ENCODE assay signal across 8 cellular contexts in genomic region chr10:132319853-132320669, GRCh38. TPM values are rescaled to one million over a fixed set of nuclear protein-coding genes. Genes with fewer than 3 reads are reported as not detected.
DNase-seq lines count a peak whose midpoint lies in the region; ATAC-seq, FAIRE-seq and TF ChIP-seq lines count a peak whose summit lies in the region.

No MANE protein-coding gene starts in this region.

- H3K27me3 ChIP-seq in kidney epithelial cell (ENCODE audit: control insufficient read depth, insufficient read depth, low read length), result no peaks in the 10 kb centered on the region
- H3K27me3 ChIP-seq in stomach, result no peaks in the 10 kb centered on the region

- TF ChIP-seq CTCF in WTC11 (IDR thresholded peaks at IDR 0.05) (no peak), kidney epithelial cell (IDR thresholded peaks at IDR 0.05; ENCODE audit: insufficient read depth, low read length, poor library complexity, severe bottlenecking) (no peak), stomach (IDR thresholded peaks at IDR 0.05) (no peak)

- H3K9me3 Mint-ChIP-seq in WTC11, result peaks cover 6% of the 10 kb centered on the region; the same call in 1 of the 2 replicates

- H3K4me3 Mint-ChIP-seq in WTC11, result no peak overlapping the region

- intact Hi-C loops in stomach (cut with DNase I; ENCODE audit: low total_unique reads), result no loop called here

- no peaks in the 10 kb centered on the region for H3K4me1 ChIP-seq in stomach

- no peak overlapping the region for H3K27ac Mint-ChIP-seq in WTC11

- peaks cover 9% of the 10 kb centered on the region for H3K36me3 Mint-ChIP-seq in WTC11

- no peak for TF ChIP-seq EP300 in stomach (IDR thresholded peaks at IDR 0.05)

- H3K4me3 ChIP-seq in kidney epithelial cell (ENCODE audit: low read depth, low read length) (no peak overlapping the region), stomach (no peak overlapping the region)

- CTCF ChIA-PET in WTC11 (lab: Charles Lee), result no interaction called here

- 59 to 72% (median 61%) methylated on average over 15 of the region's 15 CpGs for WGBS in stomach, 5 donors

- H3K9me3 ChIP-seq in stomach, result no peaks in the 10 kb centered on the region

- no peaks in the 10 kb centered on the region for H3K4me1 Mint-ChIP-seq in WTC11

- FAIRE-seq in GM12891 (lab: Jason Lieb, UNC), result peak; percentile 99

- no peaks in the 10 kb centered on the region for H3K36me3 ChIP-seq in kidney epithelial cell (ENCODE audit: control insufficient read depth, insufficient read depth, low read length)
- peaks cover 0 to 3% (median 1%) of the 10 kb centered on the region in 4 donors for H3K36me3 ChIP-seq in stomach

- H3K27ac ChIP-seq in stomach, result peak overlapping the region in 1 of 5 donors; percentile 17

- TF ChIP-seq POLR2A in GM12891 (IDR thresholded peaks at IDR 0.05; ENCODE audit: low read depth, low read length) (no peak), stomach (IDR thresholded peaks at IDR 0.05) (no peak)

- POLR2A ChIA-PET in WTC11 (lab: Charles Lee), result no interaction called here

- no peaks in the 10 kb centered on the region; the same call in 1 of the 2 replicates for H3K27me3 Mint-ChIP-seq in WTC11 (ENCODE audit: low read depth)

- ATAC-seq in GM21423 (IDR thresholded peaks at IDR 0.05; ENCODE audit: unreplicated experiment) (peak; percentile 98), HG03520 (IDR thresholded peaks at IDR 0.05; ENCODE audit: unreplicated experiment) (peak; percentile 99), WTC11 (no peak)

- DNase-seq in GM12891 (ENCODE audit: insufficient read length, low spot score) (peak; percentile 65), WTC11 (ENCODE audit: low spot score) (no peak), kidney epithelial cell (ENCODE audit: low read depth) (peak; percentile 77), iPS-NIHi11 (ENCODE audit: low spot score) (no peak), occipital lobe (lab: John Stamatoyannopoulos, UW) (no peak), stomach (no peak)

TF ChIP-seq in GM12891, 5 proteins besides CTCF, POLR2A, EP300 and RAD21:
- TF ChIP-seq POLR2AphosphoS5 (IDR thresholded peaks at IDR 0.05; ENCODE audit: low read depth, low read length) (no peak; the same call in 1 of the 2 replicates), PAX5 (IDR thresholded peaks at IDR 0.05; ENCODE audit: insufficient read depth, low read length, severe bottlenecking) (peak; percentile 94), SPI1 (IDR thresholded peaks at IDR 0.05; ENCODE audit: low read depth, low read length) (peak; percentile 86), POU2F2 (IDR thresholded peaks at IDR 0.05; ENCODE audit: low read depth, low read length) (peak; percentile 72), TAF1 (IDR thresholded peaks at IDR 0.05; ENCODE audit: low read depth, low read length) (no peak)

TF ChIP-seq in WTC11, 78 proteins besides CTCF, POLR2A, EP300 and RAD21:
- TF ChIP-seq RORB (CRISPR knock-in tag; IDR thresholded peaks at IDR 0.05), result no peak
- peak; percentile 47; the same call in 1 of the 2 replicates for TF ChIP-seq GABPB1 (CRISPR knock-in tag; IDR thresholded peaks at IDR 0.05)
- TF ChIP-seq CBFB (CRISPR knock-in tag; IDR thresholded peaks at IDR 0.05; ENCODE audit: low read depth), result no peak

RNA-seq across cellular contexts. Expression of gene LRRC27, which starts 11.9 kb away (rescaled TPM):
- polyA plus RNA-seq in GM12891 (2012; ENCODE audit: low read depth, missing spikeins), result 6.0 TPM
- 4.0 to 4.6 TPM (median 4.4 TPM) in 3 replicates for total RNA-seq in WTC11 (2021)
- total RNA-seq in kidney epithelial cell, result 8.1 and 13.3 TPM in 2 replicates
- 22.8 TPM for total RNA-seq in occipital lobe
- 10 to 100 TPM in 4 of 5 donors, 1 to 10 TPM in 1; 7.5 to 31.3 (median 15.1) TPM for total RNA-seq in stomach
- polyA plus RNA-seq in stomach, result 1 to 10 TPM; 4.2 to 7.0 (median 6.9) TPM

RNA-seq across cellular contexts. Expression of gene STK32C, which starts 12.3 kb away (rescaled TPM):
- polyA plus RNA-seq in GM12891 (2012; ENCODE audit: low read depth, missing spikeins), result 16.2 TPM
- 20.7 to 23.2 TPM (median 22.2 TPM) in 3 replicates for total RNA-seq in WTC11 (2021)
- 12.2 and 14.9 TPM in 2 replicates for total RNA-seq in kidney epithelial cell
- 21.5 TPM for total RNA-seq in occipital lobe
- total RNA-seq in stomach, result 10 to 100 TPM in 2 of 5 donors, 1 to 10 TPM in 2, not detected in 1; 1.6 to 71.0 (median 12.7) TPM
- 10 to 100 TPM in 1 of 3 donors, 1 to 10 TPM in 2; 7.8 to 10.4 (median 7.9) TPM for polyA plus RNA-seq in stomach

Comparison
In these comparisons a context has a peak if more than half of its experiments do, and no peak if none do; other contexts are left out.
1. DNase-seq: peak in GM12891 (single experiment) and kidney epithelial cell (single experiment); none in WTC11 (single experiment), iPS-NIHi11 (single experiment), occipital lobe (single experiment) and stomach (single experiment).